Comparison of ENCODE assay signal across 24 cellular contexts in the genomic region with DNA sequence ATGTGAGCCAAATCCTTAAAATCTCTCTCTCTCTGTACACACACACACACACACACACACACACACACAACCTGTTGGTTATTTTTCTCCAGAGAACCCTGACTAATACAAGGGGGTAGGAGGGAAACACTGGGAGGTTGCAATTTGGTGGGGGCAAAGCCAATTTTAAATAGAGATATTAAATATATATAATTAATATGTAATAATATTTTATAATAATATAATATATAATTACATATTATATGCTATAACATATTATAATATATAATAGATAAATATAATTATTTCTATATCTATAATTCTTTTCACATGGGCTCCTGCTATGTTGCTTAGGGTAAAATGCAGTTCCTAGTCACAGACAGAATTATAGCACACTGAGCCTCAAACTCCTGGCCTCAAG.
"Had no signal": no experiment of that assay in that cellular context is flagged by ENCODE, and none has a peak within 500 bp of the region (broad histone marks: within the 10 kb centered on the region; RNA-seq: fewer than 3 reads in every experiment).

No MANE protein-coding gene starts in this region.

- H3K27ac Mint-ChIP-seq: stimulated activated effector memory CD8-positive, alpha-beta T cell treated with anti-CD3 and anti-CD28 coated beads, Interleukin-12 subunit alpha, Interleukin-12 subunit beta, amount 100 ng/mL, for 72 hours; stimulated activated memory B cell treated with anti-CD40 and anti-IgM and Interleukin-4, amounts not matched to agents 10 μg/mL and 1 μg/mL and 100 μg/mL, for 72 hours; stimulated activated naive B cell treated with anti-CD40 and anti-IgM and Interleukin-4, amounts not matched to agents 10 μg/mL and 1 μg/mL and 100 μg/mL, for 72 hours; stimulated activated naive CD8-positive, alpha-beta T cell treated with anti-CD3 and anti-CD28 coated beads, Interleukin-15, amount 100 ng/mL, for 72 hours; stimulated activated naive CD8-positive, alpha-beta T cell treated with anti-CD3 and anti-CD28 coated beads, Interleukin-15, Interleukin-2, amounts not matched to agents 100 ng/mL and 50 ng/mL, for 24 hours; type B pancreatic cell had no signal

- H3K9me3 Mint-ChIP-seq: type B pancreatic cell had no signal

- H3K36me3 Mint-ChIP-seq: stimulated activated effector memory CD8-positive, alpha-beta T cell treated with anti-CD3 and anti-CD28 coated beads, Interleukin-12 subunit alpha, Interleukin-12 subunit beta, amount 100 ng/mL, for 72 hours; stimulated activated memory B cell treated with anti-CD40 and anti-IgM and Interleukin-4, amounts not matched to agents 10 μg/mL and 1 μg/mL and 100 μg/mL, for 72 hours; stimulated activated naive B cell treated with anti-CD40 and anti-IgM and Interleukin-4, amounts not matched to agents 10 μg/mL and 1 μg/mL and 100 μg/mL, for 72 hours; type B pancreatic cell had no signal

- ATAC-seq: stimulated activated effector memory CD8-positive, alpha-beta T cell treated with anti-CD3 and anti-CD28 coated beads, Interleukin-12 subunit alpha, Interleukin-12 subunit beta, amount 100 ng/mL, for 72 hours; stimulated activated memory B cell treated with anti-CD40 and anti-IgM and Interleukin-4, amounts not matched to agents 10 μg/mL and 1 μg/mL and 100 μg/mL, for 72 hours; stimulated activated naive B cell treated with anti-CD40 and anti-IgM and Interleukin-4, amounts not matched to agents 10 μg/mL and 1 μg/mL and 100 μg/mL, for 72 hours; stimulated activated naive CD8-positive, alpha-beta T cell treated with anti-CD3 and anti-CD28 coated beads, Interleukin-15, amount 100 ng/mL, for 72 hours; stimulated activated naive CD8-positive, alpha-beta T cell treated with anti-CD3 and anti-CD28 coated beads, Interleukin-15, Interleukin-2, amounts not matched to agents 100 U/mL and 50 U/mL, for 24 hours; upper lobe of right lung had no signal

- H3K4me1 Mint-ChIP-seq: stimulated activated effector memory CD8-positive, alpha-beta T cell treated with anti-CD3 and anti-CD28 coated beads, Interleukin-12 subunit alpha, Interleukin-12 subunit beta, amount 100 ng/mL, for 72 hours; stimulated activated memory B cell treated with anti-CD40 and anti-IgM and Interleukin-4, amounts not matched to agents 10 μg/mL and 1 μg/mL and 100 μg/mL, for 72 hours; stimulated activated naive B cell treated with anti-CD40 and anti-IgM and Interleukin-4, amounts not matched to agents 10 μg/mL and 1 μg/mL and 100 μg/mL, for 72 hours; stimulated activated naive CD8-positive, alpha-beta T cell treated with anti-CD3 and anti-CD28 coated beads, Interleukin-15, amount 100 ng/mL, for 72 hours had no signal

- H3K27me3 Mint-ChIP-seq: stimulated activated memory B cell treated with anti-CD40 and anti-IgM and Interleukin-4, amounts not matched to agents 10 μg/mL and 1 μg/mL and 100 μg/mL, for 72 hours; stimulated activated naive B cell treated with anti-CD40 and anti-IgM and Interleukin-4, amounts not matched to agents 10 μg/mL and 1 μg/mL and 100 μg/mL, for 72 hours; stimulated activated naive CD8-positive, alpha-beta T cell treated with anti-CD3 and anti-CD28 coated beads, Interleukin-15, amount 100 ng/mL, for 72 hours; stimulated activated naive CD8-positive, alpha-beta T cell treated with anti-CD3 and anti-CD28 coated beads, Interleukin-15, Interleukin-2, amounts not matched to agents 100 ng/mL and 50 ng/mL, for 24 hours; type B pancreatic cell had no signal

- H3K4me3 Mint-ChIP-seq: stimulated activated effector memory CD8-positive, alpha-beta T cell treated with anti-CD3 and anti-CD28 coated beads, Interleukin-12 subunit alpha, Interleukin-12 subunit beta, amount 100 ng/mL, for 72 hours; stimulated activated memory B cell treated with anti-CD40 and anti-IgM and Interleukin-4, amounts not matched to agents 10 μg/mL and 1 μg/mL and 100 μg/mL, for 72 hours; stimulated activated naive B cell treated with anti-CD40 and anti-IgM and Interleukin-4, amounts not matched to agents 10 μg/mL and 1 μg/mL and 100 μg/mL, for 72 hours; stimulated activated naive CD8-positive, alpha-beta T cell treated with anti-CD3 and anti-CD28 coated beads, Interleukin-15, amount 100 ng/mL, for 72 hours; stimulated activated naive CD8-positive, alpha-beta T cell treated with anti-CD3 and anti-CD28 coated beads, Interleukin-15, Interleukin-2, amounts not matched to agents 100 ng/mL and 50 ng/mL, for 24 hours; type B pancreatic cell had no signal

- DNase-seq: stimulated activated CD4-positive, alpha-beta T cell treated with anti-CD3 and anti-CD28 coated beads, Interleukin-2, amount 100 ng/mL, for 48 hours; stimulated activated CD4-positive, alpha-beta T cell treated with anti-CD3 and anti-CD28 coated beads, Interleukin-4, amount 100 ng/mL, for 1 hour; stimulated activated CD4-positive, alpha-beta T cell treated with anti-CD3 and anti-CD28 coated beads, Interleukin-4, amount 100 ng/mL, for 24 hours; stimulated activated CD4-positive, alpha-beta T cell treated with anti-CD3 and anti-CD28 coated beads, Interleukin-4, amount 100 ng/mL, for 4 hours; stimulated activated CD8-positive, alpha-beta memory T cell treated with anti-CD3 and anti-CD28 coated beads, Interleukin-4, amount 100 ng/mL, for 48 hours; stimulated activated naive B cell treated with anti-CD40 and anti-IgM and Interleukin-4, amounts not matched to agents 10 μg/mL and 1 μg/mL and 100 μg/mL, for 72 hours; stimulated activated naive CD4-positive, alpha-beta T cell; stimulated activated naive CD4-positive, alpha-beta T cell treated with Interleukin-2 at 50 U/mL for 16 hours; stimulated activated naive CD8-positive, alpha-beta T cell treated with anti-CD3 and anti-CD28 coated beads, Interleukin-15, amount 100 ng/mL, for 72 hours; stimulated activated naive CD8-positive, alpha-beta T cell treated with anti-CD3 and anti-CD28 coated beads, Interleukin-15, Interleukin-2, amounts not matched to agents 100 U/mL and 50 U/mL, for 24 hours; stomach; substantia nigra; testis; thyroid gland; tibial artery; transverse colon; trophoblast cell; upper lobe of left lung; upper lobe of right lung; uterus had no signal
